23 cellular contexts compared by ENCODE assay signal in the genomic region with DNA sequence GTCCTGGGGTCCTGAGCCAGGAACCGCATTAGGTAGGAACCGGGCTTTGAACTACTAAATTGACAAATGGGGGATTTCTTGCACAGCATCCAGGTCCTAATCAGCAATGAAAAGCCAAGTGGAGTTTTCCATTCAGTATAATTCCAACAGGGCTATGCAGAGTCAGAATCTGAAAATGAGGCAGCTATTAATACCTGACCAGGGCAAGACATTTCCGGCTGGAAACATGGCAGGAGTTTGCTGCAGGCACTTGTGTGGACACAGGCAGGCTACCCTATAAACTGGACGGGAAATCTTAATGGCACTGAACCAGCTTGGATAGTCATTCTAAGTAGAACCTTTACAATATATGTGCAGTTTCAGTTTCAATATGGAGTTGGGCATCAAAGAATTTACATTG.
"Had no signal": no experiment of that assay in that cellular context is flagged by ENCODE, and none has a peak within 500 bp of the region (broad histone marks: within the 10 kb centered on the region; RNA-seq: fewer than 3 reads in every experiment).

No MANE protein-coding gene starts in this region.

- H3K9me3 ChIP-seq: gastrocnemius medialis, mucosa of descending colon, neutrophil, pancreas, testis, tibial artery had no signal

- H3K4me3 ChIP-seq: dorsolateral prefrontal cortex, gastrocnemius medialis, mucosa of descending colon, pancreas, skin epidermis, spleen, testis, tibial artery had no signal

- FAIRE-seq: colon, islet of Langerhans, pancreas had no signal

- H3K4me1 ChIP-seq: gastrocnemius medialis, pancreas, spleen, testis, tibial artery had no signal

- H3K27ac ChIP-seq: gastrocnemius medialis, neutrophil, pancreas, skin epidermis, spleen, testis, tibial artery had no signal

- ATAC-seq: gastrocnemius medialis; left colon; mucosa of descending colon; natural killer cell treated with Interleukin-12 subunit alpha and Interleukin-12 subunit beta and Interleukin-15 and Interleukin-18, amount 100 ng/mL, for 72 hours; pancreas; stimulated activated memory B cell treated with anti-CD40 and anti-IgM and Interleukin-4, amounts not matched to agents 10 μg/mL and 1 μg/mL and 100 μg/mL, for 72 hours; stimulated activated naive CD8-positive, alpha-beta T cell treated with anti-CD3 and anti-CD28 coated beads, Interleukin-15, Interleukin-2, amounts not matched to agents 100 U/mL and 50 U/mL, for 24 hours had no signal

- DNase-seq: dorsolateral prefrontal cortex; effector CD4-positive, alpha-beta T cell; foreskin fibroblast; gastrocnemius medialis; head of caudate nucleus; hippocampal formation; left colon; mesenchymal stem cell; mucosa of descending colon; naive B cell; pancreas; spleen; stimulated activated CD4-positive, alpha-beta T cell treated with anti-CD3 and anti-CD28 coated beads, Interleukin-4, amount 100 ng/mL, for 4 hours; stimulated activated naive CD8-positive, alpha-beta T cell treated with anti-CD3 and anti-CD28 coated beads, Interleukin-15, Interleukin-2, amounts not matched to agents 100 U/mL and 50 U/mL, for 24 hours; substantia nigra; testis; tibial artery had no signal

- H3K36me3 ChIP-seq: gastrocnemius medialis, neutrophil, pancreas, spleen, tibial artery had no signal
